In the genomic region with DNA sequence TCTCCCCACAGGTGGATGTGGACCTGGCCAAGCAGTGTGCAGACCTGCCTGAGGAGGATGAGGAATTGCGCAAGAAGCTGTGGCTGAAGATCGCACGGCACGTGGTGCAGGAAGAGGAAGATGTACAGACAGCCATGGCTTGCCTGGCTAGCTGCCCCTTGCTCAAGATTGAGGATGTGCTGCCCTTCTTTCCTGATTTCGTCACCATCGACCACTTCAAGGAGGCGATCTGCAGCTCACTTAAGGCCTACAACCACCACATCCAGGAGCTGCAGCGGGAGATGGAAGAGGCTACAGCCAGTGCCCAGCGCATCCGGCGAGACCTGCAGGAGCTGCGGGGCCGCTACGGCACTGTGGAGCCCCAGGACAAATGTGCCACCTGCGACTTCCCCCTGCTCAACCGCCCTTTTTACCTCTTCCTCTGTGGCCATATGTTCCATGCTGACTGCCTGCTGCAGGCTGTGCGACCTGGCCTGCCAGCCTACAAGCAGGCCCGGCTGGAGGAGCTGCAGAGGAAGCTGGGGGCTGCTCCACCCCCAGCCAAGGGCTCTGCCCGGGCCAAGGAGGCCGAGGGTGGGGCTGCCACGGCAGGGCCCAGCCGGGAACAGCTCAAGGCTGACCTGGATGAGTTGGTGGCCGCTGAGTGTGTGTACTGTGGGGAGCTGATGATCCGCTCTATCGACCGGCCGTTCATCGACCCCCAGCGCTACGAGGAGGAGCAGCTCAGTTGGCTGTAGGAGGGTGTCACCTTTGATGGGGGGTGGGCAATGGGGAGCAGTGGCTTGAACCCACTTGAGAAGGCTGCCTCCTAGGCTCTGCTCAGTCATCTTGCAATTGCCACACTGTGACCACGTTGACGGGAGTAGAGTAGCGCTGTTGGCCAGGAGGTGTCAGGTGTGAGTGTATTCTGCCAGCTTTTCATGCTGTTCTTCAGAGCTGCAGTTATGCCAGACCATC, we compare ENCODE assay signal across 11 cellular contexts. TPM values are rescaled to one million over a fixed set of nuclear protein-coding genes. Genes with fewer than 3 reads are reported as not detected.
DNase-seq lines count a peak whose midpoint lies in the region; ATAC-seq and TF ChIP-seq lines count a peak whose summit lies in the region.
"Had no signal": no experiment of that assay in that cellular context is flagged by ENCODE, and none has a peak within 500 bp of the region (broad histone marks: within the 10 kb centered on the region; RNA-seq: fewer than 3 reads in every experiment).

No MANE protein-coding gene starts in this region.

- no peak overlapping the region for H3K4me2 ChIP-seq in osteoblast (ENCODE audit: insufficient read depth, low read length)

- WGBS in esophagus squamous epithelium, 2 donors, result 64 to 77% methylated on average over 9 to 20 of the region's 33 CpGs

- CTCF ChIA-PET in activated CD4-positive, alpha-beta memory T cell treated with anti-CD3 and anti-CD28 coated beads, Interleukin-2, amount 10 ng/mL, durations not matched to agents 7 days and 5 days (lab: Charles Lee), result interaction anchor here (0.7 to 7.0 kb wide), 13 partner anchors 7 to 285 kb away, joined by 3 to 92 read pairs (median 6); partner anchors contain the start of genes INO80 and VPS18

- no peak overlapping the region for H3K4me3 ChIP-seq in H7 (ENCODE audit: insufficient read depth, low read depth, low read length)
- H3K4me3 ChIP-seq in RWPE2 (ENCODE audit: severe bottlenecking), result no peak overlapping the region
- H3K4me3 ChIP-seq in esophagus squamous epithelium, result no peak overlapping the region
- no peak overlapping the region for H3K4me3 ChIP-seq in osteoblast (ENCODE audit: insufficient read depth, low read length)
- H3K4me3 ChIP-seq: cardiac muscle cell, tibial artery had no signal

- no peak overlapping the region for H3K27ac Mint-ChIP-seq in activated CD4-positive, alpha-beta memory T cell treated with anti-CD3 and anti-CD28 coated beads, Interleukin-2, amount 10 ng/mL, durations not matched to agents 7 days and 5 days

- H3K36me3 ChIP-seq in H7 (replicated peaks; ENCODE audit: control insufficient read depth, insufficient read depth, low read length) (peaks cover 28% of the 10 kb centered on the region), RWPE2 (ENCODE audit: low read depth) (peaks cover 28% of the 10 kb centered on the region), esophagus squamous epithelium (peaks cover 28 to 61% (median 36%) of the 10 kb centered on the region in 3 donors), osteoblast (ENCODE audit: insufficient read depth, low read length) (peaks cover 49% of the 10 kb centered on the region)

- no peaks in the 10 kb centered on the region for H3K9me3 Mint-ChIP-seq in activated CD4-positive, alpha-beta memory T cell treated with anti-CD3 and anti-CD28 coated beads, Interleukin-2, amount 10 ng/mL, durations not matched to agents 7 days and 5 days

- peaks cover 33% of the 10 kb centered on the region for H3K4me1 Mint-ChIP-seq in activated CD4-positive, alpha-beta memory T cell treated with anti-CD3 and anti-CD28 coated beads, Interleukin-2, amount 10 ng/mL, durations not matched to agents 7 days and 5 days

- no peak overlapping the region for H3K4me3 Mint-ChIP-seq in activated CD4-positive, alpha-beta memory T cell treated with anti-CD3 and anti-CD28 coated beads, Interleukin-2, amount 10 ng/mL, durations not matched to agents 7 days and 5 days

- no peak for TF ChIP-seq POLR2A in esophagus squamous epithelium (IDR thresholded peaks at IDR 0.05)

- POLR2A ChIA-PET in activated CD4-positive, alpha-beta memory T cell treated with anti-CD3 and anti-CD28 coated beads, Interleukin-2, amount 10 ng/mL, durations not matched to agents 7 days and 5 days (lab: Charles Lee), result interaction anchor here (0.6 to 6.7 kb wide), 5 partner anchors 8 to 720 kb away, joined by 3 to 34 read pairs (median 4); partner anchors contain the start of genes INO80 and VPS18

- H3K27me3 ChIP-seq in H7 (ENCODE audit: control insufficient read depth, insufficient read depth, low read length) (no peaks in the 10 kb centered on the region), RWPE2 (ENCODE audit: insufficient read depth, poor library complexity, severe bottlenecking) (no peaks in the 10 kb centered on the region), esophagus squamous epithelium (no peaks in the 10 kb centered on the region), osteoblast (ENCODE audit: insufficient read depth, low read length) (no peaks in the 10 kb centered on the region)
- H3K27me3 ChIP-seq: cardiac muscle cell, tibial artery had no signal

- ATAC-seq in RWPE2 (ENCODE audit: low read depth), result no peak
- ATAC-seq in GM21825 (IDR thresholded peaks at IDR 0.05; ENCODE audit: unreplicated experiment), result no peak

- TF ChIP-seq CTCF in RWPE2 (IDR thresholded peaks at IDR 0.05; ENCODE audit: poor library complexity, severe bottlenecking), result no peak
- no peak for TF ChIP-seq CTCF in esophagus squamous epithelium (IDR thresholded peaks at IDR 0.05)
- no peak for TF ChIP-seq CTCF in osteoblast (IDR thresholded peaks at IDR 0.05; ENCODE audit: extremely low read depth, low read depth, low read length)

- H3K79me2 ChIP-seq in osteoblast (ENCODE audit: insufficient read depth, low read length), result peaks cover 59% of the 10 kb centered on the region

- peaks cover 41% of the 10 kb centered on the region for H4K20me1 ChIP-seq in osteoblast (ENCODE audit: insufficient read depth, low read length)

- peaks cover 14% of the 10 kb centered on the region for H3K4me1 ChIP-seq in RWPE2 (ENCODE audit: insufficient read depth, poor library complexity, severe bottlenecking)
- peaks cover 29 to 79% (median 41%) of the 10 kb centered on the region in 3 donors for H3K4me1 ChIP-seq in esophagus squamous epithelium
- peaks cover 17% of the 10 kb centered on the region for H3K4me1 ChIP-seq in osteoblast (ENCODE audit: insufficient read depth, low read length)

- H3K27ac ChIP-seq in RWPE2 (ENCODE audit: poor library complexity, severe bottlenecking) (peak overlapping the region; percentile 5), esophagus squamous epithelium (peak overlapping the region in 3 of 4 donors; percentile 40 to 61 (median 58)), osteoblast (ENCODE audit: low read depth, low read length) (no peak overlapping the region)
- H3K27ac ChIP-seq: cardiac muscle cell had no signal

- H2AFZ ChIP-seq in osteoblast (ENCODE audit: low read length), result no peak overlapping the region

- H3K9me3 ChIP-seq in RWPE2 (ENCODE audit: severe bottlenecking) (no peaks in the 10 kb centered on the region), esophagus squamous epithelium (no peaks in the 10 kb centered on the region), osteoblast (ENCODE audit: low read depth, low read length) (no peaks in the 10 kb centered on the region)
- H3K9me3 ChIP-seq: tibial artery had no signal

- peaks cover 48% of the 10 kb centered on the region for H3K36me3 Mint-ChIP-seq in activated CD4-positive, alpha-beta memory T cell treated with anti-CD3 and anti-CD28 coated beads, Interleukin-2, amount 10 ng/mL, durations not matched to agents 7 days and 5 days (ENCODE audit: low read depth)

- intact Hi-C loops in esophagus squamous epithelium (cut with DNase I), result loop anchor here (5.0 kb wide), 2 partner anchors 39 to 279 kb away; no protein-coding TSS in a partner anchor

- DNase-seq in H7, result peak; percentile 45
- DNase-seq in RWPE2 (ENCODE audit: low spot score), result peak; percentile 73
- DNase-seq in esophagus squamous epithelium (lab: John Stamatoyannopoulos, UW), result no peak
- DNase-seq in osteoblast (ENCODE audit: insufficient read length, low spot score, missing footprints), result peak; percentile 84
- no peak for DNase-seq in SK-N-DZ (ENCODE audit: low spot score)
- no peak for DNase-seq in central memory CD4-positive, alpha-beta T cell
- no peak for DNase-seq in activated CD4-positive, alpha-beta memory T cell treated with anti-CD3 and anti-CD28 coated beads, Interleukin-2, amount 10 ng/mL, durations not matched to agents 7 days and 5 days
- DNase-seq: NCI-H82 had no signal

- H3K27me3 Mint-ChIP-seq in activated CD4-positive, alpha-beta memory T cell treated with anti-CD3 and anti-CD28 coated beads, Interleukin-2, amount 10 ng/mL, durations not matched to agents 7 days and 5 days, result no peaks in the 10 kb centered on the region

RNA-seq across cellular contexts. Expression of gene VPS18, which starts 8.6 kb away (rescaled TPM):
- total RNA-seq in H7 (2014; rRNA removed; shearing (Covaris generic)), result 33.3 and 39.5 TPM in 2 replicates
- total RNA-seq in esophagus squamous epithelium (10 to 100 TPM; 17.4 to 25.9 (median 20.7) TPM), osteoblast (55.4 and 60.8 TPM in 2 replicates)
- 15.3 and 18.0 TPM in 2 replicates for polyA plus RNA-seq in SK-N-DZ (2014; cell fraction: cytosol; rRNA removed)
- 7.2 and 8.3 TPM in 2 replicates for polyA plus RNA-seq in SK-N-DZ (2014; cell fraction: nucleus; rRNA removed)
- total RNA-seq in activated CD4-positive, alpha-beta memory T cell treated with anti-CD3 and anti-CD28 coated beads, Interleukin-2, amount 10 ng/mL, durations not matched to agents 7 days and 5 days, result 10 to 100 TPM; 16.3 to 17.1 TPM

RNA-seq across cellular contexts. Expression of gene DLL4, which starts 26.3 kb away (rescaled TPM):
- 0.26 TPM in 1 of 2 replicates, not detected in the other for total RNA-seq in H7 (2014; rRNA removed; shearing (Covaris generic))
- total RNA-seq in esophagus squamous epithelium (1 to 10 TPM in 3 of 4 donors, under 1 TPM in 1; 0.68 to 4.6 (median 1.3) TPM), osteoblast (not detected in 2 replicates)
- polyA plus RNA-seq in SK-N-DZ (2014; cell fraction: cytosol; rRNA removed), result 1.4 and 1.5 TPM in 2 replicates
- 0.93 and 1.6 TPM in 2 replicates for polyA plus RNA-seq in SK-N-DZ (2014; cell fraction: nucleus; rRNA removed)
- not detected for total RNA-seq in activated CD4-positive, alpha-beta memory T cell treated with anti-CD3 and anti-CD28 coated beads, Interleukin-2, amount 10 ng/mL, durations not matched to agents 7 days and 5 days
- polyA plus RNA-seq: cardiac muscle cell had no signal

RNA-seq across cellular contexts. Expression of gene RHOV, which starts 28.8 kb away (rescaled TPM):
- total RNA-seq in H7 (2014; rRNA removed; shearing (Covaris generic)), result 2.0 and 2.1 TPM in 2 replicates
- 100 to 1,000 TPM in 3 of 4 donors, 10 to 100 TPM in 1; 94.0 to 146 (median 123) TPM for total RNA-seq in esophagus squamous epithelium
- total RNA-seq in osteoblast, result 0.36 TPM in 1 of 2 replicates, not detected in the other
- polyA plus RNA-seq in SK-N-DZ (2014; cell fraction: cytosol; rRNA removed), result 0.29 and 1.1 TPM in 2 replicates
- 0.10 and 0.52 TPM in 2 replicates for polyA plus RNA-seq in SK-N-DZ (2014; cell fraction: nucleus; rRNA removed)
- not detected for total RNA-seq in activated CD4-positive, alpha-beta memory T cell treated with anti-CD3 and anti-CD28 coated beads, Interleukin-2, amount 10 ng/mL, durations not matched to agents 7 days and 5 days

RNA-seq across cellular contexts. Expression of gene CHAC1, which starts 50.4 kb away (rescaled TPM):
- 30.1 and 39.7 TPM in 2 replicates for total RNA-seq in H7 (2014; rRNA removed; shearing (Covaris generic))
- total RNA-seq in esophagus squamous epithelium (10 to 100 TPM in 1 of 4 donors, 1 to 10 TPM in 2, under 1 TPM in 1; 0.76 to 16.1 (median 6.4) TPM), osteoblast (30.0 and 30.1 TPM in 2 replicates)
- polyA plus RNA-seq in SK-N-DZ (2014; cell fraction: cytosol; rRNA removed), result 8.0 and 8.1 TPM in 2 replicates
- 6.2 and 7.3 TPM in 2 replicates for polyA plus RNA-seq in SK-N-DZ (2014; cell fraction: nucleus; rRNA removed)
- 10 to 100 TPM; 20.3 to 22.0 TPM for total RNA-seq in activated CD4-positive, alpha-beta memory T cell treated with anti-CD3 and anti-CD28 coated beads, Interleukin-2, amount 10 ng/mL, durations not matched to agents 7 days and 5 days

RNA-seq across cellular contexts. Expression of gene SPINT1, which starts 59.0 kb away (rescaled TPM):
- total RNA-seq in H7 (2014; rRNA removed; shearing (Covaris generic)), result 81.1 and 109 TPM in 2 replicates
- 100 to 1,000 TPM; 168 to 506 (median 215) TPM for total RNA-seq in esophagus squamous epithelium
- total RNA-seq in osteoblast, result 0.72 and 0.88 TPM in 2 replicates
- polyA plus RNA-seq in SK-N-DZ (2014; cell fraction: cytosol; rRNA removed), result 0.23 and 0.52 TPM in 2 replicates
- 0.20 and 0.52 TPM in 2 replicates for polyA plus RNA-seq in SK-N-DZ (2014; cell fraction: nucleus; rRNA removed)
- total RNA-seq in activated CD4-positive, alpha-beta memory T cell treated with anti-CD3 and anti-CD28 coated beads, Interleukin-2, amount 10 ng/mL, durations not matched to agents 7 days and 5 days, result 1 to 10 TPM; 4.9 to 5.1 TPM

Comparison
In these comparisons a context has a peak if more than half of its experiments do, and no peak if none do; other contexts are left out.
1. DNase-seq: peak in H7 (single experiment), RWPE2 (single experiment) and osteoblast (single experiment); none in esophagus squamous epithelium (single experiment), SK-N-DZ (single experiment), central memory CD4-positive, alpha-beta T cell (single experiment) and activated CD4-positive, alpha-beta memory T cell treated with anti-CD3 and anti-CD28 coated beads, Interleukin-2, amount 10 ng/mL, durations not matched to agents 7 days and 5 days (single experiment).
2. RNA of gene RHOV, which starts 28.8 kb away (total RNA-seq): 94.0 to 146 TPM in esophagus squamous epithelium; 2.0 to 2.1 TPM in H7, 0.36 TPM in osteoblast and not detected in activated CD4-positive, alpha-beta memory T cell treated with anti-CD3 and anti-CD28 coated beads, Interleukin-2, amount 10 ng/mL, durations not matched to agents 7 days and 5 days; every median in the first group is over 10 times any median in the second.